ENCODE assay signal across 8 cellular contexts in the genomic region with DNA sequence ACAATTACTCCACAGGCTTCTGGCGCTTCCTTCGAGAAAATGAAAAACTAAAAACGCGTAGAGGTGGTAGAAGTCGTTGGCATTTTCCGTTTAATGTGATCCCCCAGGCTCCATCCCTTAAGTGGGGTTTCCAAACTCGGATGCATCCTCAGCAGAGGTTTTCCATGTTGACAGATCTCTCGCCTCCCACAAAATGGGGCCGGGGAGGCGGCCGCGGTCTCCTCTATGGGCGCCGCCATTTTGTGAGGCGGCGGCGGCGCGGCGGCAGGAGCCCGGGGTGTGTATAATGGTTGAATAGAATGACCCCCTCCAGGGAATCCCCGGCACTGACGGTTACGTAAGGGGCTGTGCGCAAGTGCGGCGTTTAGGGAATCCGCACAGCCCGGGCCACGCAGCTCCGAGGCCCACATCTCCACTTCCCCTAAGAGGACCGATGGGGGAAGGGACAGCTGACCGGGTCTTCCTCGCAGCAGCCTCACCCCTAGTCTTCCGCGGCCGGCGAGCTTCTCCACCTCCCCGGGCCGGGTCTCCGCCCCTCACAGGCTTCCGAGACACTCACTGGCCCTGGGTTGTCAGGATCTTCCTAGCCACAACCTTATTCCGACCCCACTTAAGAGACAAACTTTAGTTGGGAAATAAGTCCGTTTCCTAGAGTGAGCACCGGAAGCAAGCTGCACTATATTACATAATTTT. TPM values are rescaled to one million over a fixed set of nuclear protein-coding genes. Genes with fewer than 3 reads are reported as not detected.
A peak's percentile ranks its signal among the peaks of the same experiment; 100 is the strongest.
DNase-seq lines count a peak whose midpoint lies in the region; ATAC-seq and TF ChIP-seq lines count a peak whose summit lies in the region.

No MANE protein-coding gene starts in this region.

- peak overlapping the region; percentile 99 for H3K27ac Mint-ChIP-seq in activated B cell treated with CpG ODN at 0.5 μM for 24 hours

- DNase-seq in AG09309 (ENCODE audit: low read depth) (peak; percentile 90), NCI-H226 (peak; percentile 100), activated B cell treated with CpG ODN at 0.5 μM for 24 hours (peak; percentile 81), caudate nucleus (lab: John Stamatoyannopoulos, UW) (peak; percentile 58 to 94 (median 86)), inferior parietal cortex (ENCODE audit: extremely low spot score) (peak; percentile 96), smooth muscle cell of the brain vasculature (ENCODE audit: low read depth, low spot score) (peak; percentile 94)

- H3K27ac ChIP-seq in caudate nucleus (ENCODE audit: low read depth, low read length) = peak overlapping the region; percentile 97

- ATAC-seq in GM19023 (IDR thresholded peaks at IDR 0.05; ENCODE audit: unreplicated experiment) = peak; percentile 53
- peak; percentile 55 for ATAC-seq in HG03196 (IDR thresholded peaks at IDR 0.05; ENCODE audit: unreplicated experiment)
- peak; percentile 56 for ATAC-seq in activated B cell treated with CpG ODN at 0.5 μM for 24 hours (ENCODE audit: low read depth)

- H3K4me3 ChIP-seq in AG09309 (ENCODE audit: control insufficient read depth, low read depth, low read length) = peak overlapping the region; percentile 89

- H3K4me3 Mint-ChIP-seq in activated B cell treated with CpG ODN at 0.5 μM for 24 hours = peak overlapping the region; percentile 92

- intact Hi-C loops in activated B cell treated with CpG ODN at 0.5 μM for 24 hours (cut with micrococcal nuclease) = loop anchor here (1.0 to 10.0 kb wide), 6 partner anchors 58 to 1980 kb away; a partner anchor contains a TSS

- H3K9me3 Mint-ChIP-seq in activated B cell treated with CpG ODN at 0.5 μM for 24 hours = no peaks in the 10 kb centered on the region

- TF ChIP-seq CTCF in AG09309 (IDR thresholded peaks at IDR 0.05; ENCODE audit: control insufficient read depth, insufficient read depth, low read depth, low read length, missing control alignments) = no peak
- no peak for TF ChIP-seq CTCF in activated B cell treated with CpG ODN at 0.5 μM for 24 hours (IDR thresholded peaks at IDR 0.05)

- peaks cover 42% of the 10 kb centered on the region for H3K4me1 Mint-ChIP-seq in activated B cell treated with CpG ODN at 0.5 μM for 24 hours

- POLR2A ChIA-PET in activated B cell treated with CpG ODN at 0.5 μM for 24 hours (lab: Charles Lee) = interaction anchor here (0.7 to 6.2 kb wide), 18 partner anchors 10 to 542 kb away, joined by 3 to 49 read pairs (median 5); a partner anchor contains a TSS

- H3K27me3 Mint-ChIP-seq in activated B cell treated with CpG ODN at 0.5 μM for 24 hours = no peaks in the 10 kb centered on the region

- peaks cover 28% of the 10 kb centered on the region for H3K36me3 Mint-ChIP-seq in activated B cell treated with CpG ODN at 0.5 μM for 24 hours (ENCODE audit: low read depth)

- CTCF ChIA-PET in activated B cell treated with CpG ODN at 0.5 μM for 24 hours (lab: Charles Lee) = interaction anchor here (0.8 to 6.8 kb wide), 5 partner anchors 13 to 557 kb away, joined by 3 to 77 read pairs (median 9); no protein-coding TSS in a partner anchor

RNA-seq across cellular contexts. Expression of a gene that starts 2.1 kb away (rescaled TPM):
- 44.6 and 48.7 TPM in 2 replicates for total RNA-seq in activated B cell treated with CpG ODN at 0.5 μM for 24 hours

Comparison
In these comparisons a context has a peak if more than half of its experiments do, and no peak if none do; other contexts are left out.
1. Peak in every context shown above with its lines: DNase-seq, ATAC-seq, H3K4me3 ChIP-seq and H3K27ac ChIP-seq.